Comparison of ENCODE assay signal across 30 cellular contexts in genomic region chr17:77418609-77419008, GRCh38.
A peak's percentile ranks its signal among the peaks of the same experiment; 100 is the strongest.
DNase-seq lines count a peak whose midpoint lies in the region; ATAC-seq and TF ChIP-seq lines count a peak whose summit lies in the region.
"Had no signal": no experiment of that assay in that cellular context is flagged by ENCODE, and none has a peak within 500 bp of the region (broad histone marks: within the 10 kb centered on the region; RNA-seq: fewer than 3 reads in every experiment).

No MANE protein-coding gene starts in this region.

- DNase-seq in IMR-90: no peak
- no peak for DNase-seq in endodermal cell
- no peak for DNase-seq in neural progenitor cell (ENCODE audit: low spot score)
- no peak for DNase-seq in dedifferentiated amniotic fluid mesenchymal stem cell (ENCODE audit: extremely low spot score)
- DNase-seq in cerebellar nuclear complex (lab: John Stamatoyannopoulos, UW): no peak
- DNase-seq in activated T-cell treated with anti-CD3 and anti-CD28 coated beads, Interleukin-2, amount 50 U/mL, for 24 hours: no peak
- DNase-seq: activated CD4-positive, alpha-beta T cell treated with anti-CD3 and anti-CD28 coated beads for 36 hours; activated CD8-positive, alpha-beta memory T cell treated with anti-CD3 and anti-CD28 coated beads, Interleukin-2, amount 50 U/mL, for 4 hours; anterior cingulate cortex; central memory CD4-positive, alpha-beta T cell; EL; KG1; left colon; MV-4-11; naive B cell; NCI-H1694; NCI-H2171; NCI-H510A treated with DMSO at 0.1 percent for 48 hours; Peyer's patch; right cardiac atrium; stimulated activated naive CD8-positive, alpha-beta T cell treated with anti-CD3 and anti-CD28 coated beads, Interleukin-15, Interleukin-2, amounts not matched to agents 100 U/mL and 50 U/mL, for 24 hours; thyroid gland had no signal

- BruUV-seq in IMR-90 (replicated peaks; lab: Mats Ljungman, UMichigan): no TSS peak

- no peak overlapping the region for H2BK20ac ChIP-seq in IMR-90 (ENCODE audit: low read depth, low read length)

- no peak overlapping the region for H2BK5ac ChIP-seq in IMR-90 (ENCODE audit: low read depth, low read length, poor library complexity, severe bottlenecking)

- peaks cover 63 to 100% (median 99%) of the 10 kb centered on the region in 10 experiments for H3K4me1 ChIP-seq in BLaER1 treated with 17β-estradiol and CSF1 and Interleukin-3, amounts not matched to agents 10 nM and 100 nM
- H3K4me1 ChIP-seq in IMR-90 (ENCODE audit: control insufficient read depth, insufficient read depth, low read length): peaks cover 46% of the 10 kb centered on the region
- H3K4me1 ChIP-seq in endodermal cell (ENCODE audit: control insufficient read depth, insufficient read depth, low read length): peaks cover 35% of the 10 kb centered on the region
- peaks cover 45% of the 10 kb centered on the region for H3K4me1 ChIP-seq in neural progenitor cell

- no peak overlapping the region for H2AK9ac ChIP-seq in IMR-90 (replicated peaks; ENCODE audit: low read depth, low read length, poor library complexity)

- no peak overlapping the region for H4K8ac ChIP-seq in IMR-90 (ENCODE audit: low read depth in 2 of 2, low read length in 2 of 2)

- H2AFZ ChIP-seq in IMR-90 (replicated peaks; ENCODE audit: low read length, poor library complexity) (no peak overlapping the region), neural progenitor cell (replicated peaks) (no peak overlapping the region)

- no peak overlapping the region for H3K4ac ChIP-seq in IMR-90 (ENCODE audit: low read depth, low read length)

- dilution Hi-C loops in IMR-90 (cut with HindIII; ENCODE audit: low sequenced_read_pairs, unreplicated experiment): no loop called here

- peaks cover 17% of the 10 kb centered on the region for H3F3A ChIP-seq in neural progenitor cell (ENCODE audit: low read depth)

- H3K9me1 ChIP-seq in IMR-90 (ENCODE audit: insufficient read depth, low read length): peaks cover 32% of the 10 kb centered on the region

- H3K36me3 ChIP-seq in BLaER1 treated with 17β-estradiol and CSF1 and Interleukin-3, amounts not matched to agents 10 nM and 100 nM: peaks cover 5 to 42% (median 24%) of the 10 kb centered on the region in 11 experiments; a peak in 18 of 22 replicates
- H3K36me3 ChIP-seq in IMR-90 (ENCODE audit: control insufficient read depth, insufficient read depth, low read length): peaks cover 14% of the 10 kb centered on the region
- H3K36me3 ChIP-seq in endodermal cell (ENCODE audit: control insufficient read depth, insufficient read depth, low read length): peaks cover 6% of the 10 kb centered on the region
- H3K36me3 ChIP-seq in neural progenitor cell: no peaks in the 10 kb centered on the region
- H3K36me3 ChIP-seq: ovary, thyroid gland had no signal

- no peak overlapping the region for H4K91ac ChIP-seq in IMR-90 (ENCODE audit: insufficient read depth, low read depth, low read length)

- H3K56ac ChIP-seq in IMR-90 (ENCODE audit: extremely low read depth, insufficient read depth, low read length): no peak overlapping the region

- in situ Hi-C loops in IMR-90 (cut with MboI; ENCODE audit: low sequenced_read_pairs): no loop called here

- H2BK15ac ChIP-seq in IMR-90 (ENCODE audit: low read depth, low read length): no peak overlapping the region

- intact Hi-C loops in IMR-90 (cut with micrococcal nuclease): no loop called here

- H3K79me2 ChIP-seq in neural progenitor cell (ENCODE audit: low read depth): peaks cover 81% of the 10 kb centered on the region

- H2BK120ac ChIP-seq in IMR-90 (ENCODE audit: low read depth, low read length): no peak overlapping the region

- no peak overlapping the region for H3K14ac ChIP-seq in IMR-90 (replicated peaks; ENCODE audit: low read depth, low read length)

- H4K20me1 ChIP-seq in BLaER1 treated with 17β-estradiol and CSF1 and Interleukin-3, amounts not matched to agents 10 nM and 100 nM: peaks cover 0 to 100% (median 35%) of the 10 kb centered on the region in 11 experiments; a peak in 16 of 22 replicates
- H4K20me1 ChIP-seq in IMR-90 (ENCODE audit: insufficient read depth, low read length): peaks cover 67% of the 10 kb centered on the region
- H4K20me1 ChIP-seq in neural progenitor cell (ENCODE audit: low read depth): peaks cover 98% of the 10 kb centered on the region

- H3K27me3 Mint-ChIP-seq in endodermal cell (ENCODE audit: insufficient read depth) (no peaks in the 10 kb centered on the region), neural progenitor cell (ENCODE audit: insufficient read depth, low read depth) (peaks cover 5% of the 10 kb centered on the region)
- H3K27me3 Mint-ChIP-seq in activated T-cell treated with anti-CD3 and anti-CD28 coated beads, Interleukin-2, amount 50 U/mL, for 24 hours: no peaks in the 10 kb centered on the region
- H3K27me3 Mint-ChIP-seq: activated CD4-positive, alpha-beta T cell treated with anti-CD3 and anti-CD28 coated beads for 36 hours; activated T-helper 17 cell treated with anti-CD3 and anti-CD28 coated beads, Interleukin-2, amount 50 U/mL, for 72 hours; memory B cell; naive B cell had no signal

- no peaks in the 10 kb centered on the region for H3K27me3 ChIP-seq in BLaER1 treated with 17β-estradiol and CSF1 and Interleukin-3, amounts not matched to agents 10 nM and 100 nM
- H3K27me3 ChIP-seq in IMR-90 (ENCODE audit: control insufficient read depth, insufficient read depth, low read length) (no peaks in the 10 kb centered on the region), endodermal cell (ENCODE audit: control insufficient read depth, insufficient read depth, low read length, poor library complexity, severe bottlenecking) (no peaks in the 10 kb centered on the region), neural progenitor cell (no peaks in the 10 kb centered on the region)
- H3K27me3 ChIP-seq: heart left ventricle, ovary, Peyer's patch, thyroid gland had no signal

- peaks cover 24 to 85% of the 10 kb centered on the region in 2 experiments for H3K79me1 ChIP-seq in IMR-90 (ENCODE audit: low read depth in 1 of 2, low read length in 2 of 2)

- H3K36me3 Mint-ChIP-seq in endodermal cell (ENCODE audit: low read depth): no peaks in the 10 kb centered on the region
- H3K36me3 Mint-ChIP-seq in neural progenitor cell: no peaks in the 10 kb centered on the region
- peaks cover 3% of the 10 kb centered on the region for H3K36me3 Mint-ChIP-seq in activated T-cell treated with anti-CD3 and anti-CD28 coated beads, Interleukin-2, amount 50 U/mL, for 24 hours (ENCODE audit: low read depth)
- H3K36me3 Mint-ChIP-seq: activated naive CD4-positive, alpha-beta T cell treated with anti-CD3 and anti-CD28 coated beads, Interleukin-2, amount 50 U/mL, for 72 hours; memory B cell; naive B cell had no signal

- no peak for ATAC-seq in IMR-90 (ENCODE audit: low read depth)
- no peak for ATAC-seq in HG02678 (IDR thresholded peaks at IDR 0.05; ENCODE audit: unreplicated experiment)
- ATAC-seq: activated CD4-positive, alpha-beta T cell treated with anti-CD3 and anti-CD28 coated beads for 36 hours; activated naive CD4-positive, alpha-beta T cell treated with anti-CD3 and anti-CD28 coated beads, Interleukin-2, amount 50 U/mL, for 72 hours; activated T-helper 17 cell treated with anti-CD3 and anti-CD28 coated beads, Interleukin-2, amount 50 U/mL, for 72 hours; heart left ventricle; left colon; right cardiac atrium; stimulated activated naive CD8-positive, alpha-beta T cell treated with anti-CD3 and anti-CD28 coated beads, Interleukin-15, Interleukin-2, amounts not matched to agents 100 U/mL and 50 U/mL, for 24 hours had no signal

- H3K27ac Mint-ChIP-seq in endodermal cell: peak overlapping the region; percentile 66
- H3K27ac Mint-ChIP-seq in neural progenitor cell: no peak overlapping the region
- no peak overlapping the region for H3K27ac Mint-ChIP-seq in activated T-cell treated with anti-CD3 and anti-CD28 coated beads, Interleukin-2, amount 50 U/mL, for 24 hours
- H3K27ac Mint-ChIP-seq: activated CD4-positive, alpha-beta T cell treated with anti-CD3 and anti-CD28 coated beads for 36 hours; activated T-helper 17 cell treated with anti-CD3 and anti-CD28 coated beads, Interleukin-2, amount 50 U/mL, for 72 hours; memory B cell; T-helper 1 cell treated with Interleukin-12 subunit alpha and Interleukin-12 subunit beta and Interleukin-4 antibody, amounts not matched to agents 30 μg/mL and 1 μg/mL, for 36 hours had no signal

- no peak overlapping the region for H3K23ac ChIP-seq in IMR-90 (ENCODE audit: low read depth, low read length)

- H3K4me1 Mint-ChIP-seq in endodermal cell (peaks cover 40% of the 10 kb centered on the region), neural progenitor cell (peaks cover 39% of the 10 kb centered on the region)
- peaks cover 52% of the 10 kb centered on the region for H3K4me1 Mint-ChIP-seq in activated T-cell treated with anti-CD3 and anti-CD28 coated beads, Interleukin-2, amount 50 U/mL, for 24 hours (ENCODE audit: low read depth)

- no peak for TF ChIP-seq RAD21 in IMR-90 (IDR thresholded peaks at IDR 0.05; ENCODE audit: low read length)

- H4K5ac ChIP-seq in IMR-90 (ENCODE audit: low read depth, low read length): no peak overlapping the region

- CTCF ChIA-PET in IMR-90 (lab: Yijun Ruan, JAX): no interaction called here

- TF ChIP-seq CTCF in IMR-90 (conservative IDR thresholded peaks at IDR 0.05; ENCODE audit: low read depth, low read length) (no peak), endodermal cell (conservative IDR thresholded peaks at IDR 0.05) (no peak), neural progenitor cell (IDR thresholded peaks at IDR 0.05) (no peak)

- H3K4me3 Mint-ChIP-seq in endodermal cell (no peak overlapping the region), neural progenitor cell (no peak overlapping the region)
- H3K4me3 Mint-ChIP-seq in activated T-cell treated with anti-CD3 and anti-CD28 coated beads, Interleukin-2, amount 50 U/mL, for 24 hours: no peak overlapping the region
- H3K4me3 Mint-ChIP-seq: activated CD4-positive, alpha-beta T cell treated with anti-CD3 and anti-CD28 coated beads for 36 hours; activated T-helper 17 cell treated with anti-CD3 and anti-CD28 coated beads, Interleukin-2, amount 50 U/mL, for 72 hours; memory B cell; T-helper 1 cell treated with Interleukin-12 subunit alpha and Interleukin-12 subunit beta and Interleukin-4 antibody, amounts not matched to agents 30 μg/mL and 1 μg/mL, for 36 hours had no signal

- peak overlapping the region; percentile 53; the same call in 1 of the 2 replicates for H2AK5ac ChIP-seq in IMR-90 (ENCODE audit: low read depth, low read length)

- peak overlapping the region in 10 of 11 experiments; percentile 10 to 85 (median 74); a peak in 16 of 22 replicates for H3K9ac ChIP-seq in BLaER1 treated with 17β-estradiol and CSF1 and Interleukin-3, amounts not matched to agents 10 nM and 100 nM
- no peak overlapping the region for H3K9ac ChIP-seq in IMR-90 (ENCODE audit: low read depth, low read length)
- H3K9ac ChIP-seq in endodermal cell (ENCODE audit: extremely low read depth, low read length, poor library complexity, severe bottlenecking): no peak overlapping the region
- no peak overlapping the region for H3K9ac ChIP-seq in neural progenitor cell

- no peaks in the 10 kb centered on the region for H3K9me3 Mint-ChIP-seq in endodermal cell
- no peaks in the 10 kb centered on the region for H3K9me3 Mint-ChIP-seq in neural progenitor cell
- H3K9me3 Mint-ChIP-seq in activated T-cell treated with anti-CD3 and anti-CD28 coated beads, Interleukin-2, amount 50 U/mL, for 24 hours: no peaks in the 10 kb centered on the region
- H3K9me3 Mint-ChIP-seq: activated naive CD4-positive, alpha-beta T cell treated with anti-CD3 and anti-CD28 coated beads, Interleukin-2, amount 50 U/mL, for 72 hours; activated T-helper 17 cell treated with anti-CD3 and anti-CD28 coated beads, Interleukin-2, amount 50 U/mL, for 72 hours; memory B cell; naive B cell; T-helper 1 cell treated with Interleukin-12 subunit alpha and Interleukin-12 subunit beta and Interleukin-4 antibody, amounts not matched to agents 30 μg/mL and 1 μg/mL, for 36 hours had no signal

- H3K27ac ChIP-seq in BLaER1 treated with 17β-estradiol and CSF1 and Interleukin-3, amounts not matched to agents 10 nM and 100 nM: peak overlapping the region in 8 of 11 experiments; percentile 75 to 100 (median 98); a peak in 16 of 22 replicates
- H3K27ac ChIP-seq in IMR-90 (ENCODE audit: insufficient read depth, low read length) (no peak overlapping the region), endodermal cell (ENCODE audit: low read depth, low read length) (no peak overlapping the region), neural progenitor cell (peak overlapping the region; percentile 69)
- H3K27ac ChIP-seq: thyroid gland had no signal

- TF ChIP-seq POLR2A in IMR-90 (IDR thresholded peaks at IDR 0.05; ENCODE audit: low read depth, low read length): no peak

- WGBS in IMR-90 (ENCODE audit: extremely low coverage in 2 of 2, insufficient read length in 1 of 2), 2 experiments: 84% methylated on average over 9 of the region's 12 CpGs; no CpG with 5 or more reads in 1 of the 2 experiments
- 88 to 100% methylated on average over 7 to 12 of the region's 12 CpGs for WGBS in endodermal cell (ENCODE audit: insufficient coverage in 1 of 2, insufficient read length in 1 of 2), 2 experiments

- peak overlapping the region; percentile 82 to 100 (median 98) for H3K4me2 ChIP-seq in BLaER1 treated with 17β-estradiol and CSF1 and Interleukin-3, amounts not matched to agents 10 nM and 100 nM
- H3K4me2 ChIP-seq in IMR-90 (ENCODE audit: low read depth, low read length): no peak overlapping the region
- H3K4me2 ChIP-seq in neural progenitor cell: no peak overlapping the region

- POLR2A ChIA-PET in IMR-90 (lab: Charles Lee; ENCODE audit: unreplicated experiment): no interaction called here

- no peaks in the 10 kb centered on the region for H3K9me3 ChIP-seq in BLaER1 treated with 17β-estradiol and CSF1 and Interleukin-3, amounts not matched to agents 10 nM and 100 nM (replicated peaks in 1 of 11)
- H3K9me3 ChIP-seq in IMR-90 (ENCODE audit: control insufficient read depth, insufficient read depth, low read length) (no peaks in the 10 kb centered on the region), endodermal cell (ENCODE audit: control insufficient read depth, low read length) (no peaks in the 10 kb centered on the region), neural progenitor cell (ENCODE audit: low read depth) (no peaks in the 10 kb centered on the region)
- H3K9me3 ChIP-seq: heart left ventricle, ovary, Peyer's patch, thyroid gland had no signal

- peak overlapping the region in 4 of 10 experiments; percentile 19 to 48 (median 28); a peak in 4 of 20 replicates for H3K4me3 ChIP-seq in BLaER1 treated with 17β-estradiol and CSF1 and Interleukin-3, amounts not matched to agents 10 nM and 100 nM
- no peak overlapping the region for H3K4me3 ChIP-seq in IMR-90 (ENCODE audit: insufficient read depth, low read depth, low read length)
- no peak overlapping the region for H3K4me3 ChIP-seq in endodermal cell (ENCODE audit: low read length)
- no peak overlapping the region for H3K4me3 ChIP-seq in neural progenitor cell
- H3K4me3 ChIP-seq: heart left ventricle, ovary, Peyer's patch, thyroid gland had no signal

- no peak overlapping the region for H3K18ac ChIP-seq in IMR-90 (ENCODE audit: low read depth, low read length)

Comparison
In these comparisons a context has a peak if more than half of its experiments do, and no peak if none do; other contexts are left out.
1. H3K27ac ChIP-seq: peak in BLaER1 treated with 17β-estradiol and CSF1 and Interleukin-3, amounts not matched to agents 10 nM and 100 nM (8 of 11) and neural progenitor cell (single experiment); none in IMR-90 (single experiment) and endodermal cell (single experiment).
2. H3K4me2 ChIP-seq: peak in BLaER1 treated with 17β-estradiol and CSF1 and Interleukin-3, amounts not matched to agents 10 nM and 100 nM (11 of 11); none in IMR-90 (single experiment) and neural progenitor cell (single experiment).
3. H3K9ac ChIP-seq: peak in BLaER1 treated with 17β-estradiol and CSF1 and Interleukin-3, amounts not matched to agents 10 nM and 100 nM (10 of 11); none in IMR-90 (single experiment), endodermal cell (single experiment) and neural progenitor cell (single experiment).